ENCODE assay signal across 1 cellular context in the genomic region with DNA sequence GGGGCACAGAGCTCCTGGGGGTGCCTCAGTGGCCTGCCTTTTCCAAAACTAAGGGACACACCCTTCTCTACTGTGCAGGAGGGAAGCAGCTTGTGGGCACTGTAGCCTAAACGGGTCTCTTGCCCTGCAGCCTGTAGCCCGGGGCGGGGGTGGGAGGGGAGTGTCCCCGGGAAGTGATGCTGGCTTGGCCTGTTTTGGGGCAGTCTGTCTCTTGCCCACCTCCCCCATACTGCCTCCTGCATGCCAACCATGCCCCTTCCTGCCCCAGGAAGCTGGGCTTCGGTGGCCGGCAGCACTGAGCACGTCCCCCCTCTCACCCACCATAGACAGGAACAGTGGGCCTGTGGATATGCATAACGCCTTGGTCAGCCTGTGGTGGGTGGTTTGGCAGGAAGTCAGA.
TF ChIP-seq lines count a peak whose summit lies in the region.

No MANE protein-coding gene starts in this region.

TF ChIP-seq in H1, 55 proteins besides CTCF, POLR2A, EP300 and RAD21:
- TF ChIP-seq GTF2F1 (IDR thresholded peaks at IDR 0.05; ENCODE audit: borderline replicate concordance, low read depth, low read length) (no peak), SIN3A (conservative IDR thresholded peaks at IDR 0.05 in 1 of 2, IDR thresholded peaks at IDR 0.05 in 1 of 2; ENCODE audit: low read depth in 1 of 2, low read length in 2 of 2) (no peak), SRF (IDR thresholded peaks at IDR 0.05; ENCODE audit: low read depth, low read length) (no peak), CHD1 (IDR thresholded peaks at IDR 0.05; ENCODE audit: low read depth, low read length) (no peak), FOSL1 (IDR thresholded peaks at IDR 0.05; ENCODE audit: insufficient read depth, low read depth, low read length) (no peak), SP4 (IDR thresholded peaks at IDR 0.05; ENCODE audit: low read length) (no peak), TEAD4 (IDR thresholded peaks at IDR 0.05; ENCODE audit: low read depth, low read length) (no peak), HDAC6 (IDR thresholded peaks at IDR 0.05; ENCODE audit: low read depth, low read length) (no peak), KDM4A (IDR thresholded peaks at IDR 0.05; ENCODE audit: low read depth, low read length, severe bottlenecking) (no peak), RNF2 (IDR thresholded peaks at IDR 0.05; ENCODE audit: borderline replicate concordance, low read depth, low read length, missing control alignments, poor library complexity, severe bottlenecking) (no peak), JUND (IDR thresholded peaks at IDR 0.05; ENCODE audit: low read length) (no peak), SP2 (IDR thresholded peaks at IDR 0.05; ENCODE audit: low read length) (no peak), TAF1 (IDR thresholded peaks at IDR 0.05; ENCODE audit: low read depth, low read length) (no peak), RBBP5 (IDR thresholded peaks at IDR 0.05; ENCODE audit: borderline replicate concordance, low read depth, low read length) (no peak), CEBPB (IDR thresholded peaks at IDR 0.05; ENCODE audit: low read depth, low read length) (no peak)
- TF ChIP-seq, protein P1, sequence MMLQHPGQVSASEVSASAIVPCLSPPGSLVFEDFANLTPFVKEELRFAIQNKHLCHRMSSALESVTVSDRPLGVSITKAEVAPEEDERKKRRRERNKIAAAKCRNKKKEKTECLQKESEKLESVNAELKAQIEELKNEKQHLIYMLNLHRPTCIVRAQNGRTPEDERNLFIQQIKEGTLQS (IDR thresholded peaks at IDR 0.05; ENCODE audit: insufficient read depth, low read depth, low read length): no peak
